ENCODE assay signal across 18 cellular contexts in genomic region chr14:25461780-25462179, GRCh38.
"Had no signal": no experiment of that assay in that cellular context is flagged by ENCODE, and none has a peak within 500 bp of the region (broad histone marks: within the 10 kb centered on the region; RNA-seq: fewer than 3 reads in every experiment).

No MANE protein-coding gene starts in this region.

- H3K9me3 Mint-ChIP-seq: stimulated activated naive CD8-positive, alpha-beta T cell treated with anti-CD3 and anti-CD28 coated beads, Interleukin-15, amount 100 ng/mL, for 72 hours had no signal

- H3K9me3 ChIP-seq: heart left ventricle, sigmoid colon, testis, tibial nerve, upper lobe of right lung, vagina had no signal

- H3K4me3 ChIP-seq: dorsolateral prefrontal cortex, heart left ventricle, sigmoid colon, skin epidermis, testis, tibial nerve, upper lobe of right lung, vagina had no signal

- H3K4me1 Mint-ChIP-seq: naive thymus-derived CD4-positive, alpha-beta T cell; stimulated activated naive B cell treated with anti-CD40 and anti-IgM and Interleukin-4, amounts not matched to agents 10 μg/mL and 1 μg/mL and 100 μg/mL, for 72 hours; stimulated activated naive CD8-positive, alpha-beta T cell treated with anti-CD3 and anti-CD28 coated beads, Interleukin-15, amount 100 ng/mL, for 72 hours had no signal

- H3K36me3 ChIP-seq: heart left ventricle, sigmoid colon, tibial nerve, upper lobe of right lung, vagina had no signal

- H3K4me3 Mint-ChIP-seq: naive thymus-derived CD4-positive, alpha-beta T cell; stimulated activated naive B cell treated with anti-CD40 and anti-IgM and Interleukin-4, amounts not matched to agents 10 μg/mL and 1 μg/mL and 100 μg/mL, for 72 hours; stimulated activated naive CD8-positive, alpha-beta T cell treated with anti-CD3 and anti-CD28 coated beads, Interleukin-15, amount 100 ng/mL, for 72 hours had no signal

- H3K27me3 Mint-ChIP-seq: naive thymus-derived CD4-positive, alpha-beta T cell; stimulated activated naive B cell treated with anti-CD40 and anti-IgM and Interleukin-4, amounts not matched to agents 10 μg/mL and 1 μg/mL and 100 μg/mL, for 72 hours; stimulated activated naive CD8-positive, alpha-beta T cell treated with anti-CD3 and anti-CD28 coated beads, Interleukin-15, amount 100 ng/mL, for 72 hours had no signal

- H3K27ac ChIP-seq: dorsolateral prefrontal cortex, heart left ventricle, sigmoid colon, skin epidermis, testis, tibial nerve, upper lobe of right lung, vagina had no signal

- H3K4me1 ChIP-seq: heart left ventricle, testis, tibial nerve, upper lobe of right lung, vagina had no signal

- DNase-seq: dorsolateral prefrontal cortex; effector CD8-positive, alpha-beta T cell; hippocampal formation; kidney glomerular epithelial cell; naive thymus-derived CD4-positive, alpha-beta T cell; posterior cingulate gyrus; sigmoid colon; stimulated activated CD4-positive, alpha-beta T cell treated with anti-CD3 and anti-CD28 coated beads, Interleukin-2, amount 100 ng/mL, for 24 hours; stimulated activated CD4-positive, alpha-beta T cell treated with anti-CD3 and anti-CD28 coated beads, Interleukin-4, amount 100 ng/mL, for 4 hours; stimulated activated naive B cell treated with anti-CD40 and anti-IgM and Interleukin-4, amounts not matched to agents 10 μg/mL and 1 μg/mL and 100 μg/mL, for 72 hours; stimulated activated naive CD8-positive, alpha-beta T cell treated with anti-CD3 and anti-CD28 coated beads, Interleukin-15, amount 100 ng/mL, for 72 hours; testis; upper lobe of right lung had no signal

- H3K27me3 ChIP-seq: dorsolateral prefrontal cortex, heart left ventricle, sigmoid colon, testis, tibial nerve, upper lobe of right lung, vagina had no signal

- H3K36me3 Mint-ChIP-seq: naive thymus-derived CD4-positive, alpha-beta T cell; stimulated activated naive B cell treated with anti-CD40 and anti-IgM and Interleukin-4, amounts not matched to agents 10 μg/mL and 1 μg/mL and 100 μg/mL, for 72 hours had no signal

- H3K27ac Mint-ChIP-seq: stimulated activated naive B cell treated with anti-CD40 and anti-IgM and Interleukin-4, amounts not matched to agents 10 μg/mL and 1 μg/mL and 100 μg/mL, for 72 hours; stimulated activated naive CD8-positive, alpha-beta T cell treated with anti-CD3 and anti-CD28 coated beads, Interleukin-15, amount 100 ng/mL, for 72 hours had no signal

- ATAC-seq: esophagus mucosa; heart left ventricle; naive thymus-derived CD4-positive, alpha-beta T cell; stimulated activated naive B cell treated with anti-CD40 and anti-IgM and Interleukin-4, amounts not matched to agents 10 μg/mL and 1 μg/mL and 100 μg/mL, for 72 hours; stimulated activated naive CD8-positive, alpha-beta T cell treated with anti-CD3 and anti-CD28 coated beads, Interleukin-15, amount 100 ng/mL, for 72 hours; upper lobe of right lung had no signal
